In the genomic region with DNA sequence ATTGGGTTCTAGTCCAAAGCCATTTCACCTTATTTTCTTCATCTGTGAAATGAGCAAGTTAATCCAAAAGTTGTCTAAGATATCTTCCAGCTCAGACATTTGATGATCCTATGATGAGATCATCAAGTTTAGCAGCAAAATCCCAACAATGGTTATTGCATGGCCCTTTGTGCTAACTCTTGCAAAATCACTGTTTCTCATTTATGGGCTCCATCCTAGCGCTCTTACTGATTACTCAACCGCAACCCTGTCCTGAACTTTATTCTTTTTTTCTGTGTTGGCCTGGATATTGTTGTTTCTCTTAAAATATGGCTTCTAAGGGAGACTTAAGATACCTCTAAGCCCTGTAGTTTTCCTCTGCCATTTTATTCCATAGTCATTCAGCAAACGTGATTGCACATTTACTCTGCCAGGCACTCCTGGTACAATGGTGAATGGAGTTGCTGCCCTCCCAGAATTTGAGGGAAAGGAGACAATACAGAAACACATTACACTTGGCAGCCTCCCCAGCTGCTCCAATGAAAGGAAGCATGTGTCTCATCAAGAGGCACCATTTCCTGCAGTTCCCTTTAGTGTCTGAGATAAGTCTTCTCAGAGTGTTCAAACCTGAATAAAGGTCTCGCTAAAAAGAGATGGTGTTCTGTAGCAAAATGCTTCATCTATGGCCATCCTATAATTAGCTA, we compare ENCODE assay signal across 1 cellular context.
A peak's percentile ranks its signal among the peaks of the same experiment; 100 is the strongest.
TF ChIP-seq lines count a peak whose summit lies in the region.

No MANE protein-coding gene starts in this region.

TF ChIP-seq in IMR-90, 13 proteins besides CTCF, POLR2A, EP300 and RAD21:
- TF ChIP-seq CHD1 (IDR thresholded peaks at IDR 0.05; ENCODE audit: low read depth, low read length), result no peak
- no peak for TF ChIP-seq SMC3 (IDR thresholded peaks at IDR 0.05; ENCODE audit: low read depth, low read length)
- peak; percentile 67 for TF ChIP-seq MAFK (IDR thresholded peaks at IDR 0.05; ENCODE audit: low read depth, low read length)
- TF ChIP-seq CEBPB (IDR thresholded peaks at IDR 0.05; ENCODE audit: low read depth, low read length), result peak; percentile 97
- TF ChIP-seq NFE2L2 (IDR thresholded peaks at IDR 0.05; ENCODE audit: low read depth, low read length), result no peak
- no peak for TF ChIP-seq RFX5 (IDR thresholded peaks at IDR 0.05; ENCODE audit: low read depth, low read length)
- no peak for TF ChIP-seq RCOR1 (IDR thresholded peaks at IDR 0.05; ENCODE audit: insufficient replicate concordance, low read length)
- TF ChIP-seq MXI1 (IDR thresholded peaks at IDR 0.05; ENCODE audit: borderline replicate concordance, low read depth, low read length), result no peak
- peak; percentile 42; the same call in 1 of the 2 replicates for TF ChIP-seq FOS (IDR thresholded peaks at IDR 0.05; ENCODE audit: low read depth, low read length)
- TF ChIP-seq, protein P1, sequence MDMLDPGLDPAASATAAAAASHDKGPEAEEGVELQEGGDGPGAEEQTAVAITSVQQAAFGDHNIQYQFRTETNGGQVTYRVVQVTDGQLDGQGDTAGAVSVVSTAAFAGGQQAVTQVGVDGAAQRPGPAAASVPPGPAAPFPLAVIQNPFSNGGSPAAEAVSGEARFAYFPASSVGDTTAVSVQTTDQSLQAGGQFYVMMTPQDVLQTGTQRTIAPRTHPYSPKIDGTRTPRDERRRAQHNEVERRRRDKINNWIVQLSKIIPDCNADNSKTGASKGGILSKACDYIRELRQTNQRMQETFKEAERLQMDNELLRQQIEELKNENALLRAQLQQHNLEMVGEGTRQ (IDR thresholded peaks at IDR 0.05; ENCODE audit: low read depth, low read length), result no peak
- TF ChIP-seq ELK1 (IDR thresholded peaks at IDR 0.05; ENCODE audit: borderline replicate concordance, low read depth, low read length), result no peak
- TF ChIP-seq MAZ (IDR thresholded peaks at IDR 0.05; ENCODE audit: borderline replicate concordance, low read depth, low read length), result no peak
- TF ChIP-seq BHLHE40 (IDR thresholded peaks at IDR 0.05; ENCODE audit: low read depth, low read length), result no peak
